ENCODE assay signal across 1 cellular context in the genomic region with DNA sequence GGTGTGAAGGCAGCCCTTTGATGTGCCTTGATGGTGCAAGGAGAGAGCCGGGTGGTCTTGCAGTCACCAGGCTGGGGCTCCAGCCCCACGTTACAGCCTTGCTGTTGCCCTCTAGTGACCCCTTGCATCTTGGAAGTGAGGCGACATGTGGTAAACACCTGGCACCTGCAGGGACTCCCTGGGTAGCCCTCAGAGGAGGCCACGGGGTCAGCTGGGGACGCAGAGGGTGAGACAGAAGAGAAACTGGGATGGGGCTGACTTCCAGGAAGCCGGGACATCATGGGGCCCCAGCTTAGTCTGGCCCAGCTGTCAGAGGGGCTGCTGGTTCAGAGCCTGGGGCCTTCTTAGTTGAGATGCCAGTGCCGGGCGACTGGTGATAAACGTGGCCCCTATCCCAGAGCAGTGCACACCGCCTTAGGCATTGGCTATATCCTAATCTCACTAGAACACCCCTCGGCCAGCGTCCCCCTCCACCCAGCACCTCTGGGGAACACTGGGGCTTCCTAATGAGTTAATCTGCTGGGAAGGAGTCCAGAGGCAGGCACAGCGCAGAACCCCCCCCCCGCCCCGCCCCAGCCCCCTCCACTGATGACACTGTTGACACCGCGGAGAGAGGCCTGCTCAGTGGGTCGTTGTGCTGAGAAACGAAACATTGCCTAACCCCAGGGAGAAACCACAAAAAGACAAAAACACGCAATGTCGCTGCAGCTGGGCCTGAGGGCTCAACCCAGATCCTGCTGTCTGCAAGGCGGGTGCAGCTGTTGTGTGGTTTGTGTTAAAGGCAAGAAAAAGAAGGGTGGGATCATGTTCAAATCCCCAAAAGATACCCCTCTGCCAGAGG.
TF ChIP-seq lines count a peak whose summit lies in the region.

No MANE protein-coding gene starts in this region.

TF ChIP-seq in K562, 482 proteins besides CTCF, POLR2A, EP300 and RAD21 (continued from another document):
- TF ChIP-seq, protein P1, sequence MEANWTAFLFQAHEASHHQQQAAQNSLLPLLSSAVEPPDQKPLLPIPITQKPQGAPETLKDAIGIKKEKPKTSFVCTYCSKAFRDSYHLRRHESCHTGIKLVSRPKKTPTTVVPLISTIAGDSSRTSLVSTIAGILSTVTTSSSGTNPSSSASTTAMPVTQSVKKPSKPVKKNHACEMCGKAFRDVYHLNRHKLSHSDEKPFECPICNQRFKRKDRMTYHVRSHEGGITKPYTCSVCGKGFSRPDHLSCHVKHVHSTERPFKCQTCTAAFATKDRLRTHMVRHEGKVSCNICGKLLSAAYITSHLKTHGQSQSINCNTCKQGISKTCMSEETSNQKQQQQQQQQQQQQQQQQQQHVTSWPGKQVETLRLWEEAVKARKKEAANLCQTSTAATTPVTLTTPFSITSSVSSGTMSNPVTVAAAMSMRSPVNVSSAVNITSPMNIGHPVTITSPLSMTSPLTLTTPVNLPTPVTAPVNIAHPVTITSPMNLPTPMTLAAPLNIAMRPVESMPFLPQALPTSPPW (CRISPR knock-in tag; IDR thresholded peaks at IDR 0.05), result peak; percentile 28; the same call in 1 of the 2 replicates
- TF ChIP-seq YY1 (IDR thresholded peaks at IDR 0.05; ENCODE audit: borderline replicate concordance in 1 of 3, control insufficient read depth in 1 of 3, extremely low read depth in 1 of 3, insufficient read depth in 3 of 3, insufficient read length in 1 of 3, insufficient replicate concordance in 2 of 3, low read depth in 1 of 3, low read length in 2 of 3) (no peak), MAFF (IDR thresholded peaks at IDR 0.05; ENCODE audit: low read length) (no peak)
